1 cellular context compared by ENCODE assay signal in genomic region chr1:15411593-15412487, GRCh38.
TF ChIP-seq lines count a peak whose summit lies in the region.

No MANE protein-coding gene starts in this region.

TF ChIP-seq in WTC11, 78 proteins besides CTCF, POLR2A, EP300 and RAD21 (continued from another document):
- TF ChIP-seq, protein P1, sequence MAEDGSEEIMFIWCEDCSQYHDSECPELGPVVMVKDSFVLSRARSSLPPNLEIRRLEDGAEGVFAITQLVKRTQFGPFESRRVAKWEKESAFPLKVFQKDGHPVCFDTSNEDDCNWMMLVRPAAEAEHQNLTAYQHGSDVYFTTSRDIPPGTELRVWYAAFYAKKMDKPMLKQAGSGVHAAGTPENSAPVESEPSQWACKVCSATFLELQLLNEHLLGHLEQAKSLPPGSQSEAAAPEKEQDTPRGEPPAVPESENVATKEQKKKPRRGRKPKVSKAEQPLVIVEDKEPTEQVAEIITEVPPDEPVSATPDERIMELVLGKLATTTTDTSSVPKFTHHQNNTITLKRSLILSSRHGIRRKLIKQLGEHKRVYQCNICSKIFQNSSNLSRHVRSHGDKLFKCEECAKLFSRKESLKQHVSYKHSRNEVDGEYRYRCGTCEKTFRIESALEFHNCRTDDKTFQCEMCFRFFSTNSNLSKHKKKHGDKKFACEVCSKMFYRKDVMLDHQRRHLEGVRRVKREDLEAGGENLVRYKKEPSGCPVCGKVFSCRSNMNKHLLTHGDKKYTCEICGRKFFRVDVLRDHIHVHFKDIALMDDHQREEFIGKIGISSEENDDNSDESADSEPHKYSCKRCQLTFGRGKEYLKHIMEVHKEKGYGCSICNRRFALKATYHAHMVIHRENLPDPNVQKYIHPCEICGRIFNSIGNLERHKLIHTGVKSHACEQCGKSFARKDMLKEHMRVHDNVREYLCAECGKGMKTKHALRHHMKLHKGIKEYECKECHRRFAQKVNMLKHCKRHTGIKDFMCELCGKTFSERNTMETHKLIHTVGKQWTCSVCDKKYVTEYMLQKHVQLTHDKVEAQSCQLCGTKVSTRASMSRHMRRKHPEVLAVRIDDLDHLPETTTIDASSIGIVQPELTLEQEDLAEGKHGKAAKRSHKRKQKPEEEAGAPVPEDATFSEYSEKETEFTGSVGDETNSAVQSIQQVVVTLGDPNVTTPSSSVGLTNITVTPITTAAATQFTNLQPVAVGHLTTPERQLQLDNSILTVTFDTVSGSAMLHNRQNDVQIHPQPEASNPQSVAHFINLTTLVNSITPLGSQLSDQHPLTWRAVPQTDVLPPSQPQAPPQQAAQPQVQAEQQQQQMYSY (CRISPR knock-in tag; IDR thresholded peaks at IDR 0.05) = no peak
- TF ChIP-seq, protein P2, sequence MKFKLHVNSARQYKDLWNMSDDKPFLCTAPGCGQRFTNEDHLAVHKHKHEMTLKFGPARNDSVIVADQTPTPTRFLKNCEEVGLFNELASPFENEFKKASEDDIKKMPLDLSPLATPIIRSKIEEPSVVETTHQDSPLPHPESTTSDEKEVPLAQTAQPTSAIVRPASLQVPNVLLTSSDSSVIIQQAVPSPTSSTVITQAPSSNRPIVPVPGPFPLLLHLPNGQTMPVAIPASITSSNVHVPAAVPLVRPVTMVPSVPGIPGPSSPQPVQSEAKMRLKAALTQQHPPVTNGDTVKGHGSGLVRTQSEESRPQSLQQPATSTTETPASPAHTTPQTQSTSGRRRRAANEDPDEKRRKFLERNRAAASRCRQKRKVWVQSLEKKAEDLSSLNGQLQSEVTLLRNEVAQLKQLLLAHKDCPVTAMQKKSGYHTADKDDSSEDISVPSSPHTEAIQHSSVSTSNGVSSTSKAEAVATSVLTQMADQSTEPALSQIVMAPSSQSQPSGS (CRISPR knock-in tag; IDR thresholded peaks at IDR 0.05; ENCODE audit: borderline replicate concordance, low read depth) = no peak
- TF ChIP-seq ZBTB21 (CRISPR knock-in tag; IDR thresholded peaks at IDR 0.05; ENCODE audit: borderline replicate concordance) (no peak), ZNF396 (CRISPR knock-in tag; IDR thresholded peaks at IDR 0.05; ENCODE audit: borderline replicate concordance) (no peak), ZNF512 (CRISPR knock-in tag; IDR thresholded peaks at IDR 0.05; ENCODE audit: borderline replicate concordance) (no peak), JAZF1 (CRISPR knock-in tag; IDR thresholded peaks at IDR 0.05) (no peak), RORB (CRISPR knock-in tag; IDR thresholded peaks at IDR 0.05) (no peak), EMX1 (CRISPR knock-in tag; IDR thresholded peaks at IDR 0.05) (no peak), ELF4 (CRISPR knock-in tag; IDR thresholded peaks at IDR 0.05; ENCODE audit: low read depth) (no peak)
- TF ChIP-seq, protein P3, sequence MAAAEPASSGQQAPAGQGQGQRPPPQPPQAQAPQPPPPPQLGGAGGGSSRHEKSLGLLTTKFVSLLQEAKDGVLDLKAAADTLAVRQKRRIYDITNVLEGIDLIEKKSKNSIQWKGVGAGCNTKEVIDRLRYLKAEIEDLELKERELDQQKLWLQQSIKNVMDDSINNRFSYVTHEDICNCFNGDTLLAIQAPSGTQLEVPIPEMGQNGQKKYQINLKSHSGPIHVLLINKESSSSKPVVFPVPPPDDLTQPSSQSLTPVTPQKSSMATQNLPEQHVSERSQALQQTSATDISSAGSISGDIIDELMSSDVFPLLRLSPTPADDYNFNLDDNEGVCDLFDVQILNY (CRISPR knock-in tag; IDR thresholded peaks at IDR 0.05) = no peak
- TF ChIP-seq, protein P4, sequence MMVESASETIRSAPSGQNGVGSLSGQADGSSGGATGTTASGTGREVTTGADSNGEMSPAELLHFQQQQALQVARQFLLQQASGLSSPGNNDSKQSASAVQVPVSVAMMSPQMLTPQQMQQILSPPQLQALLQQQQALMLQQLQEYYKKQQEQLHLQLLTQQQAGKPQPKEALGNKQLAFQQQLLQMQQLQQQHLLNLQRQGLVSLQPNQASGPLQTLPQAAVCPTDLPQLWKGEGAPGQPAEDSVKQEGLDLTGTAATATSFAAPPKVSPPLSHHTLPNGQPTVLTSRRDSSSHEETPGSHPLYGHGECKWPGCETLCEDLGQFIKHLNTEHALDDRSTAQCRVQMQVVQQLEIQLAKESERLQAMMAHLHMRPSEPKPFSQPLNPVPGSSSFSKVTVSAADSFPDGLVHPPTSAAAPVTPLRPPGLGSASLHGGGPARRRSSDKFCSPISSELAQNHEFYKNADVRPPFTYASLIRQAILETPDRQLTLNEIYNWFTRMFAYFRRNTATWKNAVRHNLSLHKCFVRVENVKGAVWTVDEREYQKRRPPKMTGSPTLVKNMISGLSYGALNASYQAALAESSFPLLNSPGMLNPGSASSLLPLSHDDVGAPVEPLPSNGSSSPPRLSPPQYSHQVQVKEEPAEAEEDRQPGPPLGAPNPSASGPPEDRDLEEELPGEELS (CRISPR knock-in tag; IDR thresholded peaks at IDR 0.05) = no peak
TF ChIP-seq in WTC11: peak in this region for 0.
